ENCODE assay signal across 9 cellular contexts in the genomic region with DNA sequence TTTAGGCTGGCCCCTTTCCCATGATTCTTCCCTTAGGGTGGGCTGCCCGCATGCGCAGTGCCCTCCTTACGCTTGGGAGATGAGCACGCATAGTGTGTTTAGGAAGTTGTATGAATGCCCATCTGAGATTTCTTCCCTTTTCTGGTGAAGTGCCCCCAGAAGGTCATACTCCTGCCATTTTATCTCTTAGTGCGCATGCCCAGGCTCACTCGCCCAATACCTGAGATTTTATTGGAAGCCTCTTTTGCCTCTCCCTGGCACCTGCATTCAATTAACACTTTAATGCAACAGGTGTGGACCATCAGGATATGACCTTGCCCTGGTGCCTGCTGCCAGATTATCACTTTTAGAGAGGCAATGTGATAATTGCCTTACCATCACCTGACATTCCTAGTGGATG. TPM values are rescaled to one million over a fixed set of nuclear protein-coding genes. Genes with fewer than 3 reads are reported as not detected.
"Had no signal": no experiment of that assay in that cellular context is flagged by ENCODE, and none has a peak within 500 bp of the region (broad histone marks: within the 10 kb centered on the region; RNA-seq: fewer than 3 reads in every experiment).

No MANE protein-coding gene starts in this region.

- H3K4me3 ChIP-seq: GM12878 had no signal

- DNase-seq: GDM1, GF-D8 had no signal

- FAIRE-seq: G401.6, GM12878, GM12891, GM12892, GM18507, GM19239 had no signal

- ATAC-seq: GM12878 had no signal

RNA-seq across cellular contexts. Expression of a gene that starts 36.6 kb away (rescaled TPM):
- total RNA-seq: G401, GM12878 had no signal

RNA-seq across cellular contexts. Expression of a gene that starts 45.5 kb away (rescaled TPM):
- total RNA-seq: G401, GM12878 had no signal
- polyA plus RNA-seq: GM12878 had no signal
